In the genomic region with DNA sequence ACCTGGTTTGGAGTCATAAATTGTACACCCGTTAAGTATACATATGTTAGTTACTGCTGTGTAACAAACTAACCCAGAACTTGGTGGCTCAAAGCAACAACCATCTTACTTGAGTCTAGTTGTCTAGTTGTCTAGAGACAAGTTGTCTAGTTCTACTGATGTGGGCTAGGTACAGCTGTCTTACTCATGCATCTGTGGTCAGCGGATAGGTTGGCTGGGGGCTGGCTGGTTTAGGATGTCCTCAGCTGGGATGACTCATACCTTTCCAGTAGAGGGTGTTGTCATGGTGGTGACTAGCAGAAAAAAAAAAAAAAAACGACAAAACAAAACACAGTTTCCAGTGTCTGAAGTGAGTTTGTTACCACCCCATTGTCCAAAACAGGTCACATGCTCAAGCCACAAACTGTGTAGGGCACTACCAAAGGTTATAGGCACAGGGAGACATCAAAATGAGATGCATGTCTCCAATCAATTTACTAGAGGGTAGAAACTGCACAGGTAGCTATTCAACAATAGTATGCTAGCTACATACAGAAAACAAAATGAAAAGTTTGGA, we compare ENCODE assay signal across 1 cellular context.
TF ChIP-seq lines count a peak whose summit lies in the region.

No MANE protein-coding gene starts in this region.

TF ChIP-seq in HEK293, 187 proteins besides CTCF, POLR2A, EP300 and RAD21 (continued from another document):
- TF ChIP-seq, protein P1, sequence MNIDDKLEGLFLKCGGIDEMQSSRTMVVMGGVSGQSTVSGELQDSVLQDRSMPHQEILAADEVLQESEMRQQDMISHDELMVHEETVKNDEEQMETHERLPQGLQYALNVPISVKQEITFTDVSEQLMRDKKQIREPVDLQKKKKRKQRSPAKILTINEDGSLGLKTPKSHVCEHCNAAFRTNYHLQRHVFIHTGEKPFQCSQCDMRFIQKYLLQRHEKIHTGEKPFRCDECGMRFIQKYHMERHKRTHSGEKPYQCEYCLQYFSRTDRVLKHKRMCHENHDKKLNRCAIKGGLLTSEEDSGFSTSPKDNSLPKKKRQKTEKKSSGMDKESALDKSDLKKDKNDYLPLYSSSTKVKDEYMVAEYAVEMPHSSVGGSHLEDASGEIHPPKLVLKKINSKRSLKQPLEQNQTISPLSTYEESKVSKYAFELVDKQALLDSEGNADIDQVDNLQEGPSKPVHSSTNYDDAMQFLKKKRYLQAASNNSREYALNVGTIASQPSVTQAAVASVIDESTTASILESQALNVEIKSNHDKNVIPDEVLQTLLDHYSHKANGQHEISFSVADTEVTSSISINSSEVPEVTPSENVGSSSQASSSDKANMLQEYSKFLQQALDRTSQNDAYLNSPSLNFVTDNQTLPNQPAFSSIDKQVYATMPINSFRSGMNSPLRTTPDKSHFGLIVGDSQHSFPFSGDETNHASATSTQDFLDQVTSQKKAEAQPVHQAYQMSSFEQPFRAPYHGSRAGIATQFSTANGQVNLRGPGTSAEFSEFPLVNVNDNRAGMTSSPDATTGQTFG (tag by site-specific recombination; IDR thresholded peaks at IDR 0.05; ENCODE audit: borderline replicate concordance), result no peak
- no peak for TF ChIP-seq GLI4 (tag by site-specific recombination; IDR thresholded peaks at IDR 0.05)
- no peak for TF ChIP-seq ZNF654 (tag by site-specific recombination; IDR thresholded peaks at IDR 0.05; ENCODE audit: low read depth)
- TF ChIP-seq ZNF660 (tag by site-specific recombination; IDR thresholded peaks at IDR 0.05), result no peak
- no peak for TF ChIP-seq ZBTB8A (tag by site-specific recombination; IDR thresholded peaks at IDR 0.05)
- no peak for TF ChIP-seq ZFP69B (tag by site-specific recombination; IDR thresholded peaks at IDR 0.05)
- no peak for TF ChIP-seq ZNF843 (tag by site-specific recombination; IDR thresholded peaks at IDR 0.05)
- TF ChIP-seq ZBTB20 (tag by site-specific recombination; IDR thresholded peaks at IDR 0.05), result peak; percentile 51; the same call in 1 of the 2 replicates
- TF ChIP-seq ZNF391 (tag by site-specific recombination; IDR thresholded peaks at IDR 0.05; ENCODE audit: borderline replicate concordance, low read depth), result no peak
- no peak for TF ChIP-seq ZNF530 (tag by site-specific recombination; IDR thresholded peaks at IDR 0.05; ENCODE audit: low read depth)
